Comparison of ENCODE assay signal across 8 cellular contexts in genomic region chr13:48542581-48543341, GRCh38. TPM values are rescaled to one million over a fixed set of nuclear protein-coding genes. Genes with fewer than 3 reads are reported as not detected.
DNase-seq lines count a peak whose midpoint lies in the region; ATAC-seq and TF ChIP-seq lines count a peak whose summit lies in the region.

No MANE protein-coding gene starts in this region.

- peak overlapping the region; percentile 70 for H3K27ac Mint-ChIP-seq in endothelial cell (ENCODE audit: unreplicated experiment)
- H3K27ac Mint-ChIP-seq in activated T-helper 17 cell treated with anti-CD3 and anti-CD28 coated beads, Interleukin-2, amount 50 U/mL, for 72 hours = no peak overlapping the region
- no peak overlapping the region for H3K27ac Mint-ChIP-seq in activated CD8-positive, alpha-beta memory T cell treated with anti-CD3 and anti-CD28 coated beads, Interleukin-2, amount 10 ng/mL, durations not matched to agents 7 days and 5 days

- no peaks in the 10 kb centered on the region for H3K9me3 Mint-ChIP-seq in endothelial cell (ENCODE audit: unreplicated experiment)
- H3K9me3 Mint-ChIP-seq in activated T-helper 17 cell treated with anti-CD3 and anti-CD28 coated beads, Interleukin-2, amount 50 U/mL, for 72 hours = no peaks in the 10 kb centered on the region
- peaks cover 3% of the 10 kb centered on the region for H3K9me3 Mint-ChIP-seq in activated CD8-positive, alpha-beta memory T cell treated with anti-CD3 and anti-CD28 coated beads, Interleukin-2, amount 10 ng/mL, durations not matched to agents 7 days and 5 days (ENCODE audit: low read depth)

- CTCF ChIA-PET in activated CD8-positive, alpha-beta memory T cell treated with anti-CD3 and anti-CD28 coated beads, Interleukin-2, amount 10 ng/mL, durations not matched to agents 7 days and 5 days (lab: Charles Lee) = interaction anchor here (1.2 to 1.3 kb wide), 3 partner anchors 9 to 15 kb away, joined by 3 to 5 read pairs (median 4); partner anchors contain the start of gene RCBTB2

- DNase-seq in NCI-H345 (lab: John Stamatoyannopoulos, UW) (peak; percentile 46), endothelial cell (ENCODE audit: low spot score) (peak; percentile 39), myocyte (ENCODE audit: low read depth) (peak; percentile 74)
- no peak for DNase-seq in activated T-cell treated with anti-CD3 and anti-CD28 coated beads, Interleukin-2, amount 50 U/mL, for 48 hours
- no peak for DNase-seq in activated CD8-positive, alpha-beta memory T cell treated with anti-CD3 and anti-CD28 coated beads, Interleukin-2, amount 10 ng/mL, durations not matched to agents 7 days and 5 days

- ATAC-seq in GM19463 (IDR thresholded peaks at IDR 0.05; ENCODE audit: unreplicated experiment) = peak; percentile 90
- no peak for ATAC-seq in activated T-helper 17 cell treated with anti-CD3 and anti-CD28 coated beads, Interleukin-2, amount 50 U/mL, for 72 hours (replicated peaks)
- ATAC-seq in activated CD8-positive, alpha-beta memory T cell treated with anti-CD3 and anti-CD28 coated beads, Interleukin-2, amount 10 ng/mL, durations not matched to agents 7 days and 5 days = no peak
- no peak for ATAC-seq in GM18870 (IDR thresholded peaks at IDR 0.05; ENCODE audit: unreplicated experiment)

- peaks cover 21% of the 10 kb centered on the region for H3K4me1 Mint-ChIP-seq in endothelial cell (ENCODE audit: unreplicated experiment)
- H3K4me1 Mint-ChIP-seq in activated T-helper 17 cell treated with anti-CD3 and anti-CD28 coated beads, Interleukin-2, amount 50 U/mL, for 72 hours = no peaks in the 10 kb centered on the region
- H3K4me1 Mint-ChIP-seq in activated CD8-positive, alpha-beta memory T cell treated with anti-CD3 and anti-CD28 coated beads, Interleukin-2, amount 10 ng/mL, durations not matched to agents 7 days and 5 days = no peaks in the 10 kb centered on the region

- H3K27me3 Mint-ChIP-seq in endothelial cell (ENCODE audit: unreplicated experiment) = no peaks in the 10 kb centered on the region
- H3K27me3 Mint-ChIP-seq in activated T-helper 17 cell treated with anti-CD3 and anti-CD28 coated beads, Interleukin-2, amount 50 U/mL, for 72 hours = no peaks in the 10 kb centered on the region
- peaks cover 5% of the 10 kb centered on the region for H3K27me3 Mint-ChIP-seq in activated CD8-positive, alpha-beta memory T cell treated with anti-CD3 and anti-CD28 coated beads, Interleukin-2, amount 10 ng/mL, durations not matched to agents 7 days and 5 days

- no peak for TF ChIP-seq CTCF in endothelial cell (IDR thresholded peaks at IDR 0.05; ENCODE audit: unreplicated experiment)

- H3K36me3 Mint-ChIP-seq in endothelial cell (ENCODE audit: low read depth, unreplicated experiment) = no peaks in the 10 kb centered on the region
- H3K36me3 Mint-ChIP-seq in activated T-helper 17 cell treated with anti-CD3 and anti-CD28 coated beads, Interleukin-2, amount 50 U/mL, for 72 hours (ENCODE audit: low read depth) = no peaks in the 10 kb centered on the region
- H3K36me3 Mint-ChIP-seq in activated CD8-positive, alpha-beta memory T cell treated with anti-CD3 and anti-CD28 coated beads, Interleukin-2, amount 10 ng/mL, durations not matched to agents 7 days and 5 days = peaks cover 14% of the 10 kb centered on the region

- H3K4me3 Mint-ChIP-seq in endothelial cell (ENCODE audit: unreplicated experiment) = no peak overlapping the region
- no peak overlapping the region for H3K4me3 Mint-ChIP-seq in activated T-helper 17 cell treated with anti-CD3 and anti-CD28 coated beads, Interleukin-2, amount 50 U/mL, for 72 hours
- H3K4me3 Mint-ChIP-seq in activated CD8-positive, alpha-beta memory T cell treated with anti-CD3 and anti-CD28 coated beads, Interleukin-2, amount 10 ng/mL, durations not matched to agents 7 days and 5 days = no peak overlapping the region

RNA-seq across cellular contexts. Expression of gene RCBTB2, which starts 9.9 kb away (rescaled TPM):
- total RNA-seq in endothelial cell (ENCODE audit: unreplicated experiment) (71.0 TPM), myocyte (18.5 and 19.8 TPM in 2 replicates)
- polyA plus RNA-seq in myocyte (2012) = 7.0 TPM
- 1 to 10 TPM; 6.1 to 7.7 TPM for total RNA-seq in activated T-helper 17 cell treated with anti-CD3 and anti-CD28 coated beads, Interleukin-2, amount 50 U/mL, for 72 hours
- 10 to 100 TPM; 17.0 to 22.5 TPM for total RNA-seq in activated CD8-positive, alpha-beta memory T cell treated with anti-CD3 and anti-CD28 coated beads, Interleukin-2, amount 10 ng/mL, durations not matched to agents 7 days and 5 days

Comparison
In these comparisons a context has a peak if more than half of its experiments do, and no peak if none do; other contexts are left out.
1. DNase-seq: peak in NCI-H345 (single experiment), endothelial cell (single experiment) and myocyte (single experiment); none in activated T-cell treated with anti-CD3 and anti-CD28 coated beads, Interleukin-2, amount 50 U/mL, for 48 hours (0 of 2) and activated CD8-positive, alpha-beta memory T cell treated with anti-CD3 and anti-CD28 coated beads, Interleukin-2, amount 10 ng/mL, durations not matched to agents 7 days and 5 days (single experiment).